22 cellular contexts compared by ENCODE assay signal in genomic region chr16:74279805-74280204, GRCh38.
"Had no signal": no experiment of that assay in that cellular context is flagged by ENCODE, and none has a peak within 500 bp of the region (broad histone marks: within the 10 kb centered on the region; RNA-seq: fewer than 3 reads in every experiment).

No MANE protein-coding gene starts in this region.

- H3K36me3 ChIP-seq: neutrophil, pancreas, right lobe of liver, sigmoid colon, stomach, thoracic aorta, thyroid gland, tibial nerve, upper lobe of right lung, uterus had no signal

- H3K27me3 ChIP-seq: neutrophil, pancreas, right lobe of liver, sigmoid colon, stomach, thyroid gland, tibial nerve, upper lobe of right lung, uterus had no signal

- H3K9me3 ChIP-seq: neutrophil, pancreas, psoas muscle, right lobe of liver, sigmoid colon, stomach, thoracic aorta, thyroid gland, tibial nerve, upper lobe of right lung, uterus had no signal

- H3K4me3 ChIP-seq: pancreas, psoas muscle, right lobe of liver, sigmoid colon, stomach, thoracic aorta, thyroid gland, tibial nerve, upper lobe of right lung, uterus had no signal

- FAIRE-seq: pancreas, small intestine had no signal

- DNase-seq: naive thymus-derived CD8-positive, alpha-beta T cell; nephron progenitor cell; nucleus accumbens; psoas muscle; right cardiac atrium; right lobe of liver; sigmoid colon; small intestine; stimulated activated CD4-positive, alpha-beta T cell treated with anti-CD3 and anti-CD28 coated beads, Interleukin-15, amount 100 ng/mL, for 24 hours; stimulated activated CD4-positive, alpha-beta T cell treated with anti-CD3 and anti-CD28 coated beads, Interleukin-2, amount 100 ng/mL, for 24 hours; stimulated activated CD4-positive, alpha-beta T cell treated with anti-CD3 and anti-CD28 coated beads, Interleukin-2, amount 100 ng/mL, for 48 hours; stimulated activated CD4-positive, alpha-beta T cell treated with anti-CD3 and anti-CD28 coated beads, Interleukin-4, amount 100 ng/mL, for 24 hours; stimulated activated naive B cell treated with anti-CD40 and anti-IgM and Interleukin-4, amounts not matched to agents 10 μg/mL and 1 μg/mL and 100 μg/mL, for 72 hours; stimulated activated naive CD4-positive, alpha-beta T cell treated with Interleukin-2 at 50 U/mL for 16 hours; stomach; thyroid gland; upper lobe of right lung; uterus had no signal

- H3K4me1 ChIP-seq: pancreas, psoas muscle, right lobe of liver, sigmoid colon, stomach, thyroid gland, tibial nerve, upper lobe of right lung, uterus had no signal

- H3K27ac ChIP-seq: neutrophil, pancreas, psoas muscle, right lobe of liver, sigmoid colon, stomach, thoracic aorta, thyroid gland, tibial nerve, upper lobe of right lung, uterus had no signal
